8 cellular contexts compared by ENCODE assay signal in the genomic region with DNA sequence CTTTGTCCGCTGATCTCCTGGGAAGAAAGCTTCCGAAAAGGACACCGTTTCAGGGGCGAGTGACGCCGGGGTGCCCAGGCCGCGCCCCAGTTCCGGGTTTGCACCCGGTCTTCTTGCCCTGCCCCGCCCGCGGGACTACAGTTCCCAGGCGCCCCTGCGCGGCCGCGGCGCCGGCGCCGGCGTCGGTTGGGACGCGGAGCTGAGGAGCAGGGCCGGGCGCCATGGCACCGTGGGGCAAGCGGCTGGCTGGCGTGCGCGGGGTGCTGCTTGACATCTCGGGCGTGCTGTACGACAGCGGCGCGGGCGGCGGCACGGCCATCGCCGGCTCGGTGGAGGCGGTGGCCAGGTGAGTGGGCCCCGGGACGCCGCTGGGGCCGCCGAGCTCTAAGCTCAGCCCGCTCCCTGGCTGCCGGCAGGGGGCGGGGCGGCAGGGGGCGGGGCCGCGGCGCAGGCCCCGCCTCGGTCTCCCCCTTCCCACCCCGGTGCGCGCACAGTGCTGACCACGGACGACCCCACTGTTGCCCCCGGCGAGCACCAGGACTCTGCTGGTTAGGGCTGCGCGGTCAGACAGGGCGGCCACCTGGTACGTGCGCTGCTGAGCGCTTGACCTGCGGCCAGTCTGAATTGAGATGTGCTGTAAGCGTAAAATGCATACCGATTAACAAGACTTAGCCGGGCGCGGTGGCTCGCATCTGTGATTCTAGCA. TPM values are rescaled to one million over a fixed set of nuclear protein-coding genes. Genes with fewer than 3 reads are reported as not detected.
A peak's percentile ranks its signal among the peaks of the same experiment; 100 is the strongest.
DNase-seq lines count a peak whose midpoint lies in the region; ATAC-seq, FAIRE-seq and TF ChIP-seq lines count a peak whose summit lies in the region.

Gene LHPP (plus strand): TSS at position 182 of the 706 bp plus-strand sequence. CDS start 40 bp downstream, at position 222.

- ATAC-seq in A549 (peak; percentile 98 to 99), GM18511 (IDR thresholded peaks at IDR 0.05; ENCODE audit: unreplicated experiment) (peak; percentile 93), HG02981 (IDR thresholded peaks at IDR 0.05; ENCODE audit: unreplicated experiment) (peak; percentile 92)

- DNase-seq in A549 (ENCODE audit: low read depth in 1 of 2, low spot score in 1 of 2) (peak; percentile 85 to 91), NCI-H2171 treated with DMSO at 0.1 percent for 48 hours (lab: John Stamatoyannopoulos, UW) (peak; percentile 60), kidney epithelial cell (ENCODE audit: low read depth) (peak; percentile 14)
- DNase-seq in activated CD4-positive, CD25-positive, alpha-beta regulatory T cell (lab: John Stamatoyannopoulos, UW), result peak; percentile 69 to 80 (median 78)
- DNase-seq in central memory CD4-positive, alpha-beta T cell, result peak; percentile 81
- peak; percentile 70 to 82 for DNase-seq in stimulated activated CD4-positive, alpha-beta T cell treated with anti-CD3 and anti-CD28 coated beads, Interleukin-15, amount 100 ng/mL, for 1 hour (ENCODE audit: low read depth in 1 of 2, low spot score in 1 of 2)

- peak; percentile 89 for TF ChIP-seq POLR2A in A549 (IDR thresholded peaks at IDR 0.05; ENCODE audit: low read length)

- no peak for TF ChIP-seq EP300 in A549 (IDR thresholded peaks at IDR 0.05)

- H3K4me3 ChIP-seq in A549 (peak within 1 kb of the TSS; percentile 66), kidney epithelial cell (ENCODE audit: low read depth, low read length) (peak within 1 kb of the TSS; percentile 87)

- peak within 1 kb of the TSS; percentile 72 for H3K4me2 ChIP-seq in A549

- TF ChIP-seq CTCF in A549 (IDR thresholded peaks at IDR 0.05), result no peak
- TF ChIP-seq CTCF in kidney epithelial cell (IDR thresholded peaks at IDR 0.05; ENCODE audit: insufficient read depth, low read length, poor library complexity, severe bottlenecking), result no peak

- no peak for TF ChIP-seq RAD21 in A549 (conservative IDR thresholded peaks at IDR 0.05 in 1 of 2, IDR thresholded peaks at IDR 0.05 in 1 of 2)

- POLR2A ChIA-PET in A549 (lab: Yijun Ruan, JAX), result interaction anchor here (0.8 to 1.6 kb wide), 8 partner anchors 9 to 466 kb away, joined by 3 to 12 read pairs (median 6); partner anchors contain the start of genes ABRAXAS2 and OAT

- H3K36me3 ChIP-seq in kidney epithelial cell (ENCODE audit: control insufficient read depth, insufficient read depth, low read length), result no peaks in the 10 kb centered on the region

- FAIRE-seq in A549 (lab: Jason Lieb, UNC), result no peak

- CTCF ChIA-PET in A549 (lab: Yijun Ruan, JAX), result interaction anchor here (0.6 to 2.1 kb wide), 6 partner anchors 31 to 469 kb away, joined by 3 to 6 read pairs (median 4); no protein-coding TSS in a partner anchor

- no peaks in the 10 kb centered on the region for H3K9me3 ChIP-seq in A549

- 8% methylated on average over 17 of the region's 81 CpGs for WGBS in A549 (ENCODE audit: missing lambda C conversion rate)

- H3K4me1 ChIP-seq in A549, result peaks cover 10% of the 10 kb centered on the region; the same call in 1 of the 3 replicates

- peak within 1 kb of the TSS; percentile 95 to 96 for H3K27ac ChIP-seq in A549

- peaks cover 2% of the 10 kb centered on the region for H3K27me3 ChIP-seq in kidney epithelial cell (ENCODE audit: control insufficient read depth, insufficient read depth, low read length)

TF ChIP-seq in A549, 52 proteins besides CTCF, POLR2A, EP300 and RAD21:
- TF ChIP-seq ZFP36 (IDR thresholded peaks at IDR 0.05; ENCODE audit: borderline replicate concordance, partially characterized antibody), result no peak
- TF ChIP-seq JUN (IDR thresholded peaks at IDR 0.05), result peak; percentile 54 to 67; a peak in 3 of 5 replicates
- TF ChIP-seq PHF8 (IDR thresholded peaks at IDR 0.05; ENCODE audit: borderline replicate concordance, low read depth), result peak; percentile 39; the same call in 1 of the 2 replicates
- no peak for TF ChIP-seq REST (IDR thresholded peaks at IDR 0.05)
- no peak for TF ChIP-seq MAZ (IDR thresholded peaks at IDR 0.05; ENCODE audit: borderline replicate concordance, low read depth, low read length)
- TF ChIP-seq, protein P1, sequence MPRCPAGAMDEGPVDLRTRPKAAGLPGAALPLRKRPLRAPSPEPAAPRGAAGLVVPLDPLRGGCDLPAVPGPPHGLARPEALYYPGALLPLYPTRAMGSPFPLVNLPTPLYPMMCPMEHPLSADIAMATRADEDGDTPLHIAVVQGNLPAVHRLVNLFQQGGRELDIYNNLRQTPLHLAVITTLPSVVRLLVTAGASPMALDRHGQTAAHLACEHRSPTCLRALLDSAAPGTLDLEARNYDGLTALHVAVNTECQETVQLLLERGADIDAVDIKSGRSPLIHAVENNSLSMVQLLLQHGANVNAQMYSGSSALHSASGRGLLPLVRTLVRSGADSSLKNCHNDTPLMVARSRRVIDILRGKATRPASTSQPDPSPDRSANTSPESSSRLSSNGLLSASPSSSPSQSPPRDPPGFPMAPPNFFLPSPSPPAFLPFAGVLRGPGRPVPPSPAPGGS (IDR thresholded peaks at IDR 0.05), result peak; percentile 81; the same call in 2 of the 3 replicates
- TF ChIP-seq GATA3 (IDR thresholded peaks at IDR 0.05; ENCODE audit: borderline replicate concordance), result no peak
- TF ChIP-seq, protein P2, sequence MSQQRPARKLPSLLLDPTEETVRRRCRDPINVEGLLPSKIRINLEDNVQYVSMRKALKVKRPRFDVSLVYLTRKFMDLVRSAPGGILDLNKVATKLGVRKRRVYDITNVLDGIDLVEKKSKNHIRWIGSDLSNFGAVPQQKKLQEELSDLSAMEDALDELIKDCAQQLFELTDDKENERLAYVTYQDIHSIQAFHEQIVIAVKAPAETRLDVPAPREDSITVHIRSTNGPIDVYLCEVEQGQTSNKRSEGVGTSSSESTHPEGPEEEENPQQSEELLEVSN (IDR thresholded peaks at IDR 0.05; ENCODE audit: borderline replicate concordance, low read depth), result no peak
- TF ChIP-seq ELK1 (IDR thresholded peaks at IDR 0.05; ENCODE audit: low read depth, low read length), result no peak
- TF ChIP-seq TP53 (CRISPR knock-in tag; IDR thresholded peaks at IDR 0.05), result no peak
TF ChIP-seq in A549: peak in this region for 3.

RNA-seq across cellular contexts. Expression of gene LHPP, which starts in this region (rescaled TPM):
- polyA plus RNA-seq in A549 (2011; rRNA removed) (18.6 and 21.7 TPM in 2 replicates), A549 (2017; fragmentation: RNase III; extraction: RNeasy Plus Mini Kit Qiagen cat#74134 plus additional on column Dnase treatment) (11.5 to 15.7 TPM (median 14.4 TPM) in 3 replicates)
- polyA plus RNA-seq in A549 (2012; cell fraction: cytosol; rRNA removed), result 13.2 and 16.1 TPM in 2 replicates
- 14.0 and 22.8 TPM in 2 replicates for polyA plus RNA-seq in A549 (2012; cell fraction: nucleus; rRNA removed)
- 10.6 and 15.7 TPM in 2 replicates for polyA minus RNA-seq in A549 (2011; rRNA and poly(A)+ RNA removed)
- total RNA-seq in kidney epithelial cell, result 6.3 and 9.0 TPM in 2 replicates

Comparison
In these comparisons a context has a peak if more than half of its experiments do, and no peak if none do; other contexts are left out.
1. Peak in every context shown above with its lines: DNase-seq, ATAC-seq, H3K4me3 ChIP-seq and H3K27ac ChIP-seq.
2. DNase-seq: peak in every context shown above with its lines; median percentile 88 in A549; 81 in central memory CD4-positive, alpha-beta T cell; 78 in activated CD4-positive, CD25-positive, alpha-beta regulatory T cell; 76 in stimulated activated CD4-positive, alpha-beta T cell treated with anti-CD3 and anti-CD28 coated beads, Interleukin-15, amount 100 ng/mL, for 1 hour; 60 in NCI-H2171 treated with DMSO at 0.1 percent for 48 hours; 14 in kidney epithelial cell.